7 cellular contexts compared by ENCODE assay signal in genomic region chr6:159941286-159942113, GRCh38. TPM values are rescaled to one million over a fixed set of nuclear protein-coding genes. Genes with fewer than 3 reads are reported as not detected.
DNase-seq lines count a peak whose midpoint lies in the region; ATAC-seq and TF ChIP-seq lines count a peak whose summit lies in the region.

No MANE protein-coding gene starts in this region.

- H3K9me3 Mint-ChIP-seq in memory B cell (peaks cover 9% of the 10 kb centered on the region), nephron progenitor cell (peaks cover 27% of the 10 kb centered on the region)

- ATAC-seq in GM19395 (IDR thresholded peaks at IDR 0.05; ENCODE audit: unreplicated experiment) (peak; percentile 97), HG03442 (IDR thresholded peaks at IDR 0.05; ENCODE audit: unreplicated experiment) (peak; percentile 92), memory B cell (ENCODE audit: low read depth) (peak; percentile 70)

- no peak for TF ChIP-seq CTCF in nephron progenitor cell (IDR thresholded peaks at IDR 0.05)

- H3K27ac Mint-ChIP-seq in memory B cell (no peak overlapping the region), nephron progenitor cell (no peak overlapping the region)

- peak; percentile 29 for DNase-seq in G401 (ENCODE audit: low spot score)
- DNase-seq in RPMI8226 = peak; percentile 53
- DNase-seq in cerebellar cortex (ENCODE audit: low spot score) = peak; percentile 30
- DNase-seq in memory B cell (ENCODE audit: low spot score in 2 of 2) = no peak
- no peak for DNase-seq in nephron progenitor cell

- H3K4me3 Mint-ChIP-seq in memory B cell (no peak overlapping the region), nephron progenitor cell (no peak overlapping the region)

- H3K4me1 Mint-ChIP-seq in memory B cell (no peaks in the 10 kb centered on the region), nephron progenitor cell (no peaks in the 10 kb centered on the region)

- H3K27me3 Mint-ChIP-seq in memory B cell (peaks cover 8% of the 10 kb centered on the region), nephron progenitor cell (ENCODE audit: low read depth, poor library complexity) (peaks cover 16% of the 10 kb centered on the region)

- H3K36me3 Mint-ChIP-seq in memory B cell (peaks cover 10% of the 10 kb centered on the region), nephron progenitor cell (ENCODE audit: low read depth) (no peaks in the 10 kb centered on the region)

- in situ Hi-C loops in G401 (cut with HindIII; ENCODE audit: low sequenced_read_pairs) = no loop called here

RNA-seq across cellular contexts. Expression of gene IGF2R, which starts 27.4 kb away (rescaled TPM):
- 35.9 and 49.2 TPM in 2 replicates for total RNA-seq in G401 (2014; rRNA removed; shearing (Covaris generic))

RNA-seq across cellular contexts. Expression of gene MAS1, which starts 50.7 kb away (rescaled TPM):
- total RNA-seq in G401 (2014; rRNA removed; shearing (Covaris generic)) = not detected in 2 replicates

Comparison
In these comparisons a context has a peak if more than half of its experiments do, and no peak if none do; other contexts are left out.
1. DNase-seq: peak in G401 (single experiment), RPMI8226 (single experiment) and cerebellar cortex (single experiment); none in memory B cell (0 of 2) and nephron progenitor cell (single experiment).
2. Peak in every context shown above with its lines, with median percentiles within 50 percentile points of each other: ATAC-seq.